19 cellular contexts compared by ENCODE assay signal in genomic region chr11:15745266-15745665, GRCh38.
DNase-seq lines count a peak whose midpoint lies in the region; ATAC-seq and TF ChIP-seq lines count a peak whose summit lies in the region.
"Had no signal": no experiment of that assay in that cellular context is flagged by ENCODE, and none has a peak within 500 bp of the region (broad histone marks: within the 10 kb centered on the region; RNA-seq: fewer than 3 reads in every experiment).

No MANE protein-coding gene starts in this region.

- no peaks in the 10 kb centered on the region for H3K79me2 ChIP-seq in PC-9 (ENCODE audit: low read depth)

- WGBS in stomach, 5 donors, result 79 to 94% (median 86%) methylated on average over 2 of the region's 2 CpGs

- H3K27ac ChIP-seq in PC-9 (peak overlapping the region; percentile 74), stomach (no peak overlapping the region)
- H3K27ac ChIP-seq: A549, C4-2B had no signal

- no peak for TF ChIP-seq EP300 in stomach (IDR thresholded peaks at IDR 0.05)

- no peaks in the 10 kb centered on the region for H4K20me1 ChIP-seq in PC-9 (ENCODE audit: insufficient read depth)

- H3K4me1 ChIP-seq in PC-9 (replicated peaks; ENCODE audit: insufficient read depth) (peaks cover 26% of the 10 kb centered on the region), mucosa of descending colon (ENCODE audit: low read depth) (no peaks in the 10 kb centered on the region), stomach (no peaks in the 10 kb centered on the region)
- H3K4me1 ChIP-seq: A549 had no signal

- no peaks in the 10 kb centered on the region for H3K9me2 ChIP-seq in PC-9 (ENCODE audit: insufficient read depth)
- H3K9me2 ChIP-seq: SK-N-SH had no signal

- H3K27ac Mint-ChIP-seq in dendritic cell treated with granulocyte-macrophage colony-stimulating factor and Interleukin-4, amounts not matched to agents 40 ng/mL and 50 ng/mL, for 4 days, result peak overlapping the region; percentile 22
- H3K27ac Mint-ChIP-seq: HFFc6, IgD-negative memory B cell had no signal

- H3K4me2 ChIP-seq in PC-9, result peak overlapping the region; percentile 50
- H3K4me2 ChIP-seq: A549, SK-N-SH had no signal

- H3K27me3 ChIP-seq in PC-9 (ENCODE audit: insufficient read depth, low read depth), result no peaks in the 10 kb centered on the region
- H3K27me3 ChIP-seq in stomach, result no peaks in the 10 kb centered on the region

- H2AFZ ChIP-seq in PC-9, result 0 out of 2 replicates have a peak overlapping the region, but pooled peaks have one; percentile 39

- H3K36me3 ChIP-seq in PC-9 (ENCODE audit: low read depth), result no peaks in the 10 kb centered on the region
- no peaks in the 10 kb centered on the region for H3K36me3 ChIP-seq in mucosa of descending colon (ENCODE audit: low read depth)
- no peaks in the 10 kb centered on the region for H3K36me3 ChIP-seq in stomach

- BruUV-seq in PC-9 (replicated peaks; lab: Mats Ljungman, UMichigan), result no TSS peak

- H3K9me3 Mint-ChIP-seq in dendritic cell treated with granulocyte-macrophage colony-stimulating factor and Interleukin-4, amounts not matched to agents 40 ng/mL and 50 ng/mL, for 4 days, result peaks cover 14% of the 10 kb centered on the region

- ATAC-seq in mucosa of descending colon, result peak; percentile 72
- no peak for ATAC-seq in HG02938 (IDR thresholded peaks at IDR 0.05; ENCODE audit: unreplicated experiment)
- ATAC-seq: A549 had no signal

- H3K4me3 Mint-ChIP-seq in dendritic cell treated with granulocyte-macrophage colony-stimulating factor and Interleukin-4, amounts not matched to agents 40 ng/mL and 50 ng/mL, for 4 days, result no peak overlapping the region
- H3K4me3 Mint-ChIP-seq: HFFc6, IgD-negative memory B cell had no signal

- TF ChIP-seq CTCF in PC-9 (conservative IDR thresholded peaks at IDR 0.05) (no peak), mucosa of descending colon (IDR thresholded peaks at IDR 0.05) (no peak), stomach (IDR thresholded peaks at IDR 0.05) (no peak)

- intact Hi-C loops in PC-9 (cut with micrococcal nuclease; ENCODE audit: unreplicated experiment), result no loop called here
- intact Hi-C loops in dendritic cell treated with granulocyte-macrophage colony-stimulating factor and Interleukin-4, amounts not matched to agents 40 ng/mL and 50 ng/mL, for 4 days (cut with micrococcal nuclease), result no loop called here
- intact Hi-C loops in mucosa of descending colon (cut with DNase I, micrococcal nuclease), result no loop called here
- intact Hi-C loops in stomach (cut with DNase I; ENCODE audit: low total_unique reads), result no loop called here

- peaks cover 14% of the 10 kb centered on the region; the same call in 1 of the 2 replicates for H3F3A ChIP-seq in PC-9 (ENCODE audit: insufficient read depth, low read depth)

- 0 out of 2 replicates have a peak overlapping the region, but pooled peaks have one; percentile 4 for H3K4me3 ChIP-seq in PC-9
- H3K4me3 ChIP-seq in mucosa of descending colon, result no peak overlapping the region
- no peak overlapping the region for H3K4me3 ChIP-seq in stomach
- H3K4me3 ChIP-seq: A549 had no signal

- POLR2A ChIA-PET in PC-9 (lab: Charles Lee; ENCODE audit: unreplicated experiment), result interaction anchor here (0.5 kb wide), 1 partner anchor 302 kb away, joined by 8 read pairs; no protein-coding TSS in a partner anchor

- DNase-seq in DMS53 treated with DMSO at 0.1 percent for 48 hours (lab: John Stamatoyannopoulos, UW; ENCODE audit: unreplicated experiment) (peak; percentile 20), PC-9 (peak in 1 of 2 experiments; percentile 80), mucosa of descending colon (no peak), stomach (no peak), UCSD-AML1 (lab: John Stamatoyannopoulos, UW; ENCODE audit: unreplicated experiment) (no peak)
- DNase-seq: COR-L47, HFFc6, MV-4-11, NCI-H1436, NCI-H2081, NCI-H2227 treated with DMSO at 0.1 percent for 48 hours, NCI-H524 treated with DMSO at 0.1 percent for 48 hours, Right ventricle myocardium superior, SK-N-SH had no signal

- CTCF ChIA-PET in PC-9 (lab: Charles Lee), result no interaction called here

- no peaks in the 10 kb centered on the region; the same call in 1 of the 2 replicates for H3K9me3 ChIP-seq in PC-9 (ENCODE audit: insufficient read depth, low read depth)
- no peaks in the 10 kb centered on the region for H3K9me3 ChIP-seq in mucosa of descending colon
- H3K9me3 ChIP-seq in stomach, result no peaks in the 10 kb centered on the region
- H3K9me3 ChIP-seq: A549, SK-N-SH had no signal

- peaks cover 22% of the 10 kb centered on the region for H3K27me3 Mint-ChIP-seq in dendritic cell treated with granulocyte-macrophage colony-stimulating factor and Interleukin-4, amounts not matched to agents 40 ng/mL and 50 ng/mL, for 4 days
- H3K27me3 Mint-ChIP-seq: IgD-negative memory B cell had no signal

- H3K4me1 Mint-ChIP-seq in dendritic cell treated with granulocyte-macrophage colony-stimulating factor and Interleukin-4, amounts not matched to agents 40 ng/mL and 50 ng/mL, for 4 days (ENCODE audit: low read depth), result peaks cover 76% of the 10 kb centered on the region
- H3K4me1 Mint-ChIP-seq: IgD-negative memory B cell had no signal

- H3K36me3 Mint-ChIP-seq in dendritic cell treated with granulocyte-macrophage colony-stimulating factor and Interleukin-4, amounts not matched to agents 40 ng/mL and 50 ng/mL, for 4 days (ENCODE audit: low read depth), result peaks cover 3% of the 10 kb centered on the region
- H3K36me3 Mint-ChIP-seq: IgD-negative memory B cell had no signal

- TF ChIP-seq POLR2A in stomach (IDR thresholded peaks at IDR 0.05), result no peak
